In the genomic region with DNA sequence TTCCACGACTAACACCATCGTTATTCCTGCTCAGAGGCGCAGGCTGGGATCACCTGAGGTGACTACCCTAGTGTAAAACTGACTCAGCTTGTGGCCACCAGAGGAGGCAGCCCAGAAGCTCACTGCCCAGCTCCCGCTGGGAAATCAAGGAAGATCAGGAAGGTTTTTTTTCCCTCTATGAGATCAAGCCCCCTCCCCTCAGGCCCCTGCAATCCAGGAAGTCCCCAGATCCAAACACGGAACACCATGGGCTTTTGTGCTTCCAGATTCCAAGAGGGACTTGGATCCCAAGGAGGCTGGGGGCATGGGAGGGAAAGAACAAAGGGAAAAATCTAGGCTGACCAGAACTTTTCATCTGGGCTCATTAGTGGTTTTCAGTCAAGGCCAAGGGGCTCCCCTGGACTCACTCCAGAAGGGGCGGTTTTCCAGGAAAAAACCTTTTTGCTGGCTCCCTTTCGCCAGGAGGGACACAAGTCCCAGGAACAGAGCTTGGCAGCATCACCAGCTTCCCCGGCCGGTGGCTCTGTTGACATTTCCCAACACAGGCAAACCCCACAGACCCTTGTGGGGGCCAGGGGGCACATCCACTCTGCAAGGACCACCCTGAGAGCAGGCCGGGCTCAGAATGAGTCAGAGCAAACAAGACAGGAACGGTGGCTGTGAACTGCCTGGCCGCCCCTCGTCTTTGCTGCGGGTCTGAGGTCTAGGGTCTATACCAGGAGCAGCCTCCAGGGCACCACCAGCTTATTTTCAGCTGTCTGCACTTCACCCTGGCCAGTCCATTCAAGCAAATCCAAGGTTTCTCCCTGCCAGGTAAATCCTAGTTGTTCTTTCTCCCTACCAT, we compare ENCODE assay signal across 8 cellular contexts. TPM values are rescaled to one million over a fixed set of nuclear protein-coding genes. Genes with fewer than 3 reads are reported as not detected.
DNase-seq lines count a peak whose midpoint lies in the region; ATAC-seq and TF ChIP-seq lines count a peak whose summit lies in the region.

No MANE protein-coding gene starts in this region.

- no peak for TF ChIP-seq POLR2A in ovary (IDR thresholded peaks at IDR 0.05)

- H3K9me3 ChIP-seq in RWPE2 (ENCODE audit: severe bottlenecking) (no peaks in the 10 kb centered on the region), esophagus (ENCODE audit: control insufficient read depth in 2 of 2, insufficient read depth in 1 of 2, low read depth in 1 of 2, low read length in 1 of 2) (no peaks in the 10 kb centered on the region), ovary (no peaks in the 10 kb centered on the region)

- no peak overlapping the region for H3K4me3 ChIP-seq in RWPE2 (ENCODE audit: severe bottlenecking)
- no peak overlapping the region for H3K4me3 ChIP-seq in esophagus (ENCODE audit: low read depth in 1 of 2, low read length in 2 of 2)
- no peak overlapping the region for H3K4me3 ChIP-seq in ovary

- peaks cover 94% of the 10 kb centered on the region for H3K36me3 ChIP-seq in RWPE2 (ENCODE audit: low read depth)
- H3K36me3 ChIP-seq in esophagus (ENCODE audit: control insufficient read depth in 2 of 2, insufficient read depth in 2 of 2, low read length in 1 of 2), result peaks cover 0 to 9% of the 10 kb centered on the region in 2 donors
- H3K36me3 ChIP-seq in ovary, result no peaks in the 10 kb centered on the region

- ATAC-seq in RWPE2 (ENCODE audit: low read depth) (no peak), HG02571 (IDR thresholded peaks at IDR 0.05; ENCODE audit: unreplicated experiment) (no peak), HG02759 (IDR thresholded peaks at IDR 0.05; ENCODE audit: unreplicated experiment) (no peak)

- TF ChIP-seq EP300 in ovary (IDR thresholded peaks at IDR 0.05), result no peak

- TF ChIP-seq CTCF in C4-2B (conservative IDR thresholded peaks at IDR 0.05), result no peak
- TF ChIP-seq CTCF in RWPE2 (IDR thresholded peaks at IDR 0.05; ENCODE audit: poor library complexity, severe bottlenecking), result no peak
- peak in 1 of 3 donors; percentile 5 for TF ChIP-seq CTCF in ovary (IDR thresholded peaks at IDR 0.05)

- 45 to 49% methylated on average over 14 of the region's 14 CpGs for WGBS in esophagus, 2 donors
- 13 to 14% (median 13%) methylated on average over 14 of the region's 14 CpGs for WGBS in ovary, 3 donors

- intact Hi-C loops in ovary (cut with DNase I), result loop anchor here in 2 of 4 donors (10.0 kb wide), 2 partner anchors 104 to 114 kb away; no protein-coding TSS in a partner anchor

- peaks cover 60% of the 10 kb centered on the region for H3K4me1 ChIP-seq in RWPE2 (ENCODE audit: insufficient read depth, poor library complexity, severe bottlenecking)
- H3K4me1 ChIP-seq in esophagus (ENCODE audit: control insufficient read depth in 2 of 2, insufficient read depth in 2 of 2, low read length in 1 of 2), result peaks cover 17 to 24% of the 10 kb centered on the region in 2 donors
- peaks cover 42% of the 10 kb centered on the region for H3K4me1 ChIP-seq in ovary (ENCODE audit: insufficient read depth)

- DNase-seq in RWPE2 (ENCODE audit: low spot score), result no peak
- peak; percentile 68 to 84 (median 79) for DNase-seq in ovary
- DNase-seq in NCI-H1105 treated with DMSO at 0.1 percent for 48 hours (lab: John Stamatoyannopoulos, UW), result no peak
- no peak for DNase-seq in UCSD-AML1 (lab: John Stamatoyannopoulos, UW; ENCODE audit: unreplicated experiment)

- no peaks in the 10 kb centered on the region for H3K27me3 ChIP-seq in RWPE2 (ENCODE audit: insufficient read depth, poor library complexity, severe bottlenecking)
- no peaks in the 10 kb centered on the region for H3K27me3 ChIP-seq in esophagus (ENCODE audit: control insufficient read depth in 1 of 2, insufficient read depth in 2 of 2, low read length in 2 of 2)
- H3K27me3 ChIP-seq in ovary, result no peaks in the 10 kb centered on the region

- H3K27ac ChIP-seq in C4-2B (peak overlapping the region; percentile 91), RWPE2 (ENCODE audit: poor library complexity, severe bottlenecking) (peak overlapping the region; percentile 96), esophagus (ENCODE audit: low read depth in 2 of 2, low read length in 1 of 2) (peak overlapping the region; percentile 86 to 90), ovary (peak overlapping the region; percentile 43 to 76)

RNA-seq across cellular contexts. Expression of a gene that starts 36.8 kb away (rescaled TPM):
- polyA plus RNA-seq in esophagus, result 100 to 1,000 TPM; 107 to 114 TPM
- total RNA-seq in ovary, result 100 to 1,000 TPM; 128 to 452 (median 348) TPM
- polyA plus RNA-seq in ovary, result 100 to 1,000 TPM; 196 to 530 TPM

Comparison
In these comparisons a context has a peak if more than half of its experiments do, and no peak if none do; other contexts are left out.
1. DNase-seq: peak in ovary (5 of 5); none in RWPE2 (single experiment), NCI-H1105 treated with DMSO at 0.1 percent for 48 hours (single experiment) and UCSD-AML1 (single experiment).
2. Peak in every context shown above with its lines, with median percentiles within 50 percentile points of each other: H3K27ac ChIP-seq.